ENCODE assay signal across 7 cellular contexts in the genomic region with DNA sequence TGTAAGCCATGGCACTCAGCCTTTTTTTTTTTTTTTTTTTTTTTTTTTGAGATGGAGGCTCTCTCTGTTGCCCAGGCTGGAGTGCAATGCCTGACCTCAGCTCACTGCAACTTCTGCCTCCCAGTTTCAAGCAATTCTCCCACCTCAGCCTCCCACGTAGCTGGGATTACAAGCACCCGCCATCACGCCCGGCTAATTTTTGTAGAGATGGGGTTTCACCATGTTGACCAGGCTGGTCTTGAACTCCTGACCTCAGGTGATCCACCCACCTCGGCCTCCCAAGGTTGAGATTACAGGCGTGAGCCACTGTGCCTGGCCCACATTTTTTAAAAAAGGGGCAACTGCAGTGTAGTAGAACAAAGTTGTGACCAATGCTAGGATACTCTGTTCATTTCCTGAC. TPM values are rescaled to one million over a fixed set of nuclear protein-coding genes. Genes with fewer than 3 reads are reported as not detected.
"Had no signal": no experiment of that assay in that cellular context is flagged by ENCODE, and none has a peak within 500 bp of the region (broad histone marks: within the 10 kb centered on the region; RNA-seq: fewer than 3 reads in every experiment).

No MANE protein-coding gene starts in this region.

RNA-seq across cellular contexts. Expression of gene GP6, which starts 0.5 kb away (rescaled TPM):
- total RNA-seq: activated B cell treated with CpG ODN at 0.5 μM for 24 hours; activated CD4-positive, alpha-beta memory T cell treated with anti-CD3 and anti-CD28 coated beads for 36 hours; activated CD8-positive, alpha-beta memory T cell treated with anti-CD3 and anti-CD28 coated beads for 36 hours; activated naive CD4-positive, alpha-beta T cell treated with anti-CD3 and anti-CD28 coated beads for 36 hours; activated naive CD8-positive, alpha-beta T cell treated with anti-CD3 and anti-CD28 coated beads for 36 hours; activated T-helper 1 cell treated with anti-CD3 and anti-CD28 coated beads, Interleukin-12 subunit alpha, Interleukin-12 subunit beta, Interleukin-2, Interleukin-4 antibody, amounts not matched to agents 30 ng/mL and 10 ng/mL and 1 ng/mL, durations not matched to agents 14 hours and 24 hours and 36 hours; breast epithelium had no signal
